8 cellular contexts compared by ENCODE assay signal in the genomic region with DNA sequence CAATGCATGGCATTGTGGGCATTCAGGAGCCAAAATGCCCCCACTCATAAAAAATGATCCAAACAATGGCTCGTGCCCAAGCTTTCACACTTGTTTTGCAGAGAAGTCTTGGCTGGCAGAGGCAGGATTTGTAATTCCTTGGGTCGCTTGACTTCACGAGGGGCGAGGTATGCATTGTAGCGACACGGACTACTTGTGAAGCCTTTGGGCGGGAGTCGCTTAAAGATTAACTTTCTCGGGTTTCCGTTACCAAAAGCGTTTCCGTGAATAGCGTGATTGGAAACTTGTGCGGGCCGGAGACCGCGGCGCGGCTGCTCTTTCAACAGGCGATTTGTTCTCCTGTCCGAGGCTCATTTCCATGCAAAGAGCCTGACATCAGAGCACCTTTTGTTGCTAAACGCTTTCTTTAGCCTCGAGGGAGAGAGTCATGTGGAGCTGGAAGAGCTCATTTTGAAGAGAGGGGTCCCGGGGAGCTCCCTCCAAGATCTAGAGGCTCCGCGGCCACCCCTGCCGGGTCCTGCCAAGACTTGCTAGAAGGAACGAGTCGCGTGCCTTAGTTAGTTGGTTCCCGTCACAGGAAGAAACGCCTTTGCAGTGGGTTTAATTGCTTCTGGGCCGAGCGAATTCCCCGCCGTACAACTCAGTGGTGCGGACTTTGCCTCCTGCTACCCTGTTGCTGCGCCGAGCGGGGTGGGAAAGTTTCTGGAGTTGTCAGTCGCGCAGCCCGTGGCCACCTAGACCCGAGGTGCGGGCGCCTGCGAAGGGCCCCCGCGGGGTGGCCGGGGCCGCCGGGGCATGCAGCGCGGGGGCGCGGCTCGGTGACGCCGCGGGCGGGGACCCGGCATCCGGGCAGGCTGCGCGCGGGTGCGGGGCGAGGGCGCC. TPM values are rescaled to one million over a fixed set of nuclear protein-coding genes. Genes with fewer than 3 reads are reported as not detected.
DNase-seq lines count a peak whose midpoint lies in the region; ATAC-seq lines count a peak whose summit lies in the region.

Gene SASH1, plus strand, starts transcription at position 693 of the 882 bp plus-strand sequence. CDS start 230 bp downstream, outside the sequence.

- H3K4ac ChIP-seq in mesendoderm (ENCODE audit: low read depth, low read length), result peak within 1 kb of the TSS; percentile 93

- H3K27ac ChIP-seq in epithelial cell of prostate (peak within 1 kb of the TSS; percentile 73), mesendoderm (ENCODE audit: low read depth, low read length) (peak within 1 kb of the TSS; percentile 47), stomach smooth muscle (ENCODE audit: low read length) (peak within 1 kb of the TSS; percentile 84)

- peak within 1 kb of the TSS; percentile 91 for H3K56ac ChIP-seq in mesendoderm (ENCODE audit: low read length)

- H3K36me3 Mint-ChIP-seq in activated CD4-positive, alpha-beta memory T cell treated with anti-CD3 and anti-CD28 coated beads for 36 hours, result no peaks in the 10 kb centered on the region

- CTCF ChIA-PET in activated CD4-positive, alpha-beta memory T cell treated with anti-CD3 and anti-CD28 coated beads for 36 hours (lab: Charles Lee), result no interaction called here

- peak within 1 kb of the TSS; percentile 65 for H3K4me3 ChIP-seq in mesendoderm (ENCODE audit: low read length)
- peak within 1 kb of the TSS; percentile 86 to 89 for H3K4me3 ChIP-seq in stomach smooth muscle (ENCODE audit: low read length in 2 of 2)

- H3K36me3 ChIP-seq in mesendoderm (ENCODE audit: control insufficient read depth, insufficient read depth, low read length), result no peaks in the 10 kb centered on the region
- no peaks in the 10 kb centered on the region for H3K36me3 ChIP-seq in stomach smooth muscle (ENCODE audit: control insufficient read depth in 2 of 2, insufficient read depth in 2 of 2, low read length in 2 of 2)

- no peaks in the 10 kb centered on the region for H3K9me3 ChIP-seq in stomach smooth muscle (ENCODE audit: control insufficient read depth in 2 of 2, low read length in 2 of 2)

- H3K27me3 Mint-ChIP-seq in activated CD4-positive, alpha-beta memory T cell treated with anti-CD3 and anti-CD28 coated beads for 36 hours, result peaks cover 40% of the 10 kb centered on the region

- H3K9ac ChIP-seq in mesendoderm (ENCODE audit: low read length), result peak within 1 kb of the TSS; percentile 26
- peak within 1 kb of the TSS; percentile 82 to 91 for H3K9ac ChIP-seq in stomach smooth muscle (ENCODE audit: low read length in 2 of 2)

- no peak within 1 kb of the TSS for H3K23ac ChIP-seq in mesendoderm (ENCODE audit: low read length)

- H3K18ac ChIP-seq in mesendoderm (ENCODE audit: low read length), result peak within 1 kb of the TSS; percentile 98

- H3K27me3 ChIP-seq in mesendoderm (ENCODE audit: insufficient read depth, low read length, poor library complexity) (no peaks in the 10 kb centered on the region), stomach smooth muscle (ENCODE audit: control insufficient read depth in 1 of 2, insufficient read depth in 2 of 2, low read length in 2 of 2) (no peaks in the 10 kb centered on the region)

- no peaks in the 10 kb centered on the region for H3K79me2 ChIP-seq in mesendoderm (ENCODE audit: control insufficient read depth, insufficient read depth, low read length)

- H2AK5ac ChIP-seq in mesendoderm (ENCODE audit: low read length), result no peak within 1 kb of the TSS

- no CpG with 5 or more reads among the region's 69 CpGs for WGBS in mesendoderm (ENCODE audit: extremely low coverage, insufficient coverage, low lambda C conversion rate)

- no peak within 1 kb of the TSS for H4K5ac ChIP-seq in mesendoderm (ENCODE audit: low read length)

- H2BK15ac ChIP-seq in mesendoderm (replicated peaks; ENCODE audit: low read depth), result peak within 1 kb of the TSS; percentile 92

- peak within 1 kb of the TSS; percentile 63 for H3K4me3 Mint-ChIP-seq in activated CD4-positive, alpha-beta memory T cell treated with anti-CD3 and anti-CD28 coated beads for 36 hours

- POLR2A ChIA-PET in activated CD4-positive, alpha-beta memory T cell treated with anti-CD3 and anti-CD28 coated beads for 36 hours (lab: Charles Lee), result no interaction called here

- peaks cover 10% of the 10 kb centered on the region for H3K4me1 Mint-ChIP-seq in activated CD4-positive, alpha-beta memory T cell treated with anti-CD3 and anti-CD28 coated beads for 36 hours (ENCODE audit: low read depth)

- no peaks in the 10 kb centered on the region for H3K9me3 Mint-ChIP-seq in activated CD4-positive, alpha-beta memory T cell treated with anti-CD3 and anti-CD28 coated beads for 36 hours

- intact Hi-C loops in activated CD4-positive, alpha-beta memory T cell treated with anti-CD3 and anti-CD28 coated beads for 36 hours (cut with micrococcal nuclease), result loop anchor here (10.0 kb wide), 1 partner anchor 122 kb away; no protein-coding TSS in a partner anchor

- H3K27ac Mint-ChIP-seq in activated CD4-positive, alpha-beta memory T cell treated with anti-CD3 and anti-CD28 coated beads for 36 hours, result no peak within 1 kb of the TSS

- H3K79me1 ChIP-seq in mesendoderm (ENCODE audit: low read length), result peaks cover 1% of the 10 kb centered on the region

- H3K4me2 ChIP-seq in mesendoderm (ENCODE audit: low read length), result peak within 1 kb of the TSS; percentile 43

- H3K4me1 ChIP-seq in mesendoderm (ENCODE audit: control insufficient read depth, low read depth, low read length), result peaks cover 13% of the 10 kb centered on the region
- peaks cover 10% of the 10 kb centered on the region for H3K4me1 ChIP-seq in stomach smooth muscle (ENCODE audit: control insufficient read depth, insufficient read depth, low read length)

- H2BK120ac ChIP-seq in mesendoderm (ENCODE audit: low read depth, low read length), result peak within 1 kb of the TSS; percentile 18

- ATAC-seq in HG02759 (IDR thresholded peaks at IDR 0.05; ENCODE audit: unreplicated experiment), result peak; percentile 76

- peak within 1 kb of the TSS; percentile 28 for H4K8ac ChIP-seq in mesendoderm (ENCODE audit: low read depth, low read length)

- DNase-seq in NCI-H2196 (lab: John Stamatoyannopoulos, UW; ENCODE audit: unreplicated experiment) (peak; percentile 34), NCI-H2196 treated with DMSO at 0.1 percent for 48 hours (lab: John Stamatoyannopoulos, UW; ENCODE audit: unreplicated experiment) (no peak), NCI-H187 (lab: John Stamatoyannopoulos, UW) (peak; percentile 35 to 52), epithelial cell of prostate (ENCODE audit: low read depth, low spot score) (peak; percentile 36), mesendoderm (peak; percentile 97)
- DNase-seq in activated CD4-positive, alpha-beta memory T cell treated with anti-CD3 and anti-CD28 coated beads for 36 hours, result peak; percentile 27

- H2BK5ac ChIP-seq in mesendoderm (ENCODE audit: low read length), result no peak within 1 kb of the TSS

RNA-seq across cellular contexts. Expression of gene SASH1, which starts in this region (rescaled TPM):
- 1 to 10 TPM in 1 of 2 experiments, under 1 TPM in 1; 0.44 to 1.2 TPM for total RNA-seq in activated CD4-positive, alpha-beta memory T cell treated with anti-CD3 and anti-CD28 coated beads for 36 hours
- 5.8 TPM for polyA plus RNA-seq in mesendoderm (2013, experiment 1 of 2)
- polyA plus RNA-seq in mesendoderm (2013, experiment 2 of 2), result 6.0 TPM
